ENCODE assay signal across 1 cellular context in genomic region chr6:35240838-35241801, GRCh38.
A peak's percentile ranks its signal among the peaks of the same experiment; 100 is the strongest.
TF ChIP-seq lines count a peak whose summit lies in the region.

No MANE protein-coding gene starts in this region.

TF ChIP-seq in HepG2, 621 proteins besides CTCF, POLR2A, EP300 and RAD21 (continued from another document and continues in another):
- TF ChIP-seq HBP1 (CRISPR knock-in tag; IDR thresholded peaks at IDR 0.05; ENCODE audit: low read depth) (no peak), ZKSCAN1 (IDR thresholded peaks at IDR 0.05; ENCODE audit: low read length) (no peak), WIZ (CRISPR knock-in tag; IDR thresholded peaks at IDR 0.05) (no peak), ZNF773 (CRISPR knock-in tag; IDR thresholded peaks at IDR 0.05; ENCODE audit: borderline replicate concordance) (no peak), BCL3 (CRISPR knock-in tag; IDR thresholded peaks at IDR 0.05) (no peak), KDM1A (CRISPR knock-in tag; IDR thresholded peaks at IDR 0.05) (no peak), ZBTB7B (CRISPR knock-in tag; IDR thresholded peaks at IDR 0.05) (no peak), SIX4 (CRISPR knock-in tag; IDR thresholded peaks at IDR 0.05) (no peak), ZNF337 (CRISPR knock-in tag; IDR thresholded peaks at IDR 0.05; ENCODE audit: borderline replicate concordance, low read depth) (no peak), KLF6 (CRISPR knock-in tag; IDR thresholded peaks at IDR 0.05) (no peak), JARID2 (CRISPR knock-in tag; IDR thresholded peaks at IDR 0.05; ENCODE audit: insufficient replicate concordance) (peak; percentile 81), HNRNPLL (IDR thresholded peaks at IDR 0.05; ENCODE audit: low read depth, low read length, poor library complexity, severe bottlenecking) (no peak), FOXP1 (IDR thresholded peaks at IDR 0.05) (no peak), FOXP1 (CRISPR knock-in tag; IDR thresholded peaks at IDR 0.05) (no peak), GTF3A (CRISPR knock-in tag; conservative IDR thresholded peaks at IDR 0.05) (no peak), ZNF496 (CRISPR knock-in tag; IDR thresholded peaks at IDR 0.05; ENCODE audit: insufficient replicate concordance) (no peak), KDM2A (CRISPR knock-in tag; IDR thresholded peaks at IDR 0.05; ENCODE audit: borderline replicate concordance, low read depth) (peak; percentile 72), CEBPB (IDR thresholded peaks at IDR 0.05; ENCODE audit: borderline replicate concordance, low read depth, low read length) (peak; percentile 50; the same call in 1 of the 2 replicates), PRDM15 (CRISPR knock-in tag; IDR thresholded peaks at IDR 0.05) (no peak), DMAP1 (CRISPR knock-in tag; IDR thresholded peaks at IDR 0.05) (no peak), ZSCAN21 (CRISPR knock-in tag; IDR thresholded peaks at IDR 0.05; ENCODE audit: borderline replicate concordance) (no peak; the same call in 1 of the 2 replicates), RORA (CRISPR knock-in tag; IDR thresholded peaks at IDR 0.05) (no peak), E2F1 (CRISPR knock-in tag; IDR thresholded peaks at IDR 0.05) (no peak), SRSF4 (IDR thresholded peaks at IDR 0.05; ENCODE audit: low read depth, low read length, poor library complexity, severe bottlenecking) (no peak), MXD3 (CRISPR knock-in tag; IDR thresholded peaks at IDR 0.05) (no peak), TBX2 (CRISPR knock-in tag; IDR thresholded peaks at IDR 0.05; ENCODE audit: borderline replicate concordance) (no peak), PAX8 (CRISPR knock-in tag; IDR thresholded peaks at IDR 0.05; ENCODE audit: borderline replicate concordance) (no peak), KDM5B (CRISPR knock-in tag; IDR thresholded peaks at IDR 0.05; ENCODE audit: borderline replicate concordance) (no peak), NFKBIZ (CRISPR knock-in tag; IDR thresholded peaks at IDR 0.05) (no peak), ZNF343 (CRISPR knock-in tag; IDR thresholded peaks at IDR 0.05) (no peak), FOXO1 (CRISPR knock-in tag; IDR thresholded peaks at IDR 0.05) (peak; percentile 54; the same call in 1 of the 2 replicates), MATR3 (CRISPR knock-in tag; IDR thresholded peaks at IDR 0.05) (no peak), ELK4 (CRISPR knock-in tag; IDR thresholded peaks at IDR 0.05; ENCODE audit: borderline replicate concordance) (no peak), PBX3 (CRISPR knock-in tag; IDR thresholded peaks at IDR 0.05; ENCODE audit: borderline replicate concordance) (no peak), ARHGAP35 (CRISPR knock-in tag; IDR thresholded peaks at IDR 0.05; ENCODE audit: borderline replicate concordance) (no peak; the same call in 1 of the 2 replicates)
- TF ChIP-seq, protein P1, sequence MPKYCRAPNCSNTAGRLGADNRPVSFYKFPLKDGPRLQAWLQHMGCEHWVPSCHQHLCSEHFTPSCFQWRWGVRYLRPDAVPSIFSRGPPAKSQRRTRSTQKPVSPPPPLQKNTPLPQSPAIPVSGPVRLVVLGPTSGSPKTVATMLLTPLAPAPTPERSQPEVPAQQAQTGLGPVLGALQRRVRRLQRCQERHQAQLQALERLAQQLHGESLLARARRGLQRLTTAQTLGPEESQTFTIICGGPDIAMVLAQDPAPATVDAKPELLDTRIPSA (CRISPR knock-in tag; IDR thresholded peaks at IDR 0.05; ENCODE audit: borderline replicate concordance) = no peak
- TF ChIP-seq, protein P2, sequence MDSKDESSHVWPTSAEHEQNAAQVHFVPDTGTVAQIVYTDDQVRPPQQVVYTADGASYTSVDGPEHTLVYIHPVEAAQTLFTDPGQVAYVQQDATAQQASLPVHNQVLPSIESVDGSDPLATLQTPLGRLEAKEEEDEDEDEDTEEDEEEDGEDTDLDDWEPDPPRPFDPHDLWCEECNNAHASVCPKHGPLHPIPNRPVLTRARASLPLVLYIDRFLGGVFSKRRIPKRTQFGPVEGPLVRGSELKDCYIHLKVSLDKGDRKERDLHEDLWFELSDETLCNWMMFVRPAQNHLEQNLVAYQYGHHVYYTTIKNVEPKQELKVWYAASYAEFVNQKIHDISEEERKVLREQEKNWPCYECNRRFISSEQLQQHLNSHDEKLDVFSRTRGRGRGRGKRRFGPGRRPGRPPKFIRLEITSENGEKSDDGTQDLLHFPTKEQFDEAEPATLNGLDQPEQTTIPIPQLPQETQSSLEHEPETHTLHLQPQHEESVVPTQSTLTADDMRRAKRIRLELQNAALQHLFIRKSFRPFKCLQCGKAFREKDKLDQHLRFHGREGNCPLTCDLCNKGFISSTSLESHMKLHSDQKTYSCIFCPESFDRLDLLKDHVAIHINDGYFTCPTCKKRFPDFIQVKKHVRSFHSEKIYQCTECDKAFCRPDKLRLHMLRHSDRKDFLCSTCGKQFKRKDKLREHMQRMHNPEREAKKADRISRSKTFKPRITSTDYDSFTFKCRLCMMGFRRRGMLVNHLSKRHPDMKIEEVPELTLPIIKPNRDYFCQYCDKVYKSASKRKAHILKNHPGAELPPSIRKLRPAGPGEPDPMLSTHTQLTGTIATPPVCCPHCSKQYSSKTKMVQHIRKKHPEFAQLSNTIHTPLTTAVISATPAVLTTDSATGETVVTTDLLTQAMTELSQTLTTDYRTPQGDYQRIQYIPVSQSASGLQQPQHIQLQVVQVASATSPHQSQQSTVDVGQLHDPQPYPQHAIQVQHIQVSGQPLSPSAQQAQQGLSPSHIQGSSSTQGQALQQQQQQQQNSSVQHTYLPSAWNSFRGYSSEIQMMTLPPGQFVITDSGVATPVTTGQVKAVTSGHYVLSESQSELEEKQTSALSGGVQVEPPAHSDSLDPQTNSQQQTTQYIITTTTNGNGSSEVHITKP (CRISPR knock-in tag; IDR thresholded peaks at IDR 0.05; ENCODE audit: low read depth) = no peak
- TF ChIP-seq, protein P3, sequence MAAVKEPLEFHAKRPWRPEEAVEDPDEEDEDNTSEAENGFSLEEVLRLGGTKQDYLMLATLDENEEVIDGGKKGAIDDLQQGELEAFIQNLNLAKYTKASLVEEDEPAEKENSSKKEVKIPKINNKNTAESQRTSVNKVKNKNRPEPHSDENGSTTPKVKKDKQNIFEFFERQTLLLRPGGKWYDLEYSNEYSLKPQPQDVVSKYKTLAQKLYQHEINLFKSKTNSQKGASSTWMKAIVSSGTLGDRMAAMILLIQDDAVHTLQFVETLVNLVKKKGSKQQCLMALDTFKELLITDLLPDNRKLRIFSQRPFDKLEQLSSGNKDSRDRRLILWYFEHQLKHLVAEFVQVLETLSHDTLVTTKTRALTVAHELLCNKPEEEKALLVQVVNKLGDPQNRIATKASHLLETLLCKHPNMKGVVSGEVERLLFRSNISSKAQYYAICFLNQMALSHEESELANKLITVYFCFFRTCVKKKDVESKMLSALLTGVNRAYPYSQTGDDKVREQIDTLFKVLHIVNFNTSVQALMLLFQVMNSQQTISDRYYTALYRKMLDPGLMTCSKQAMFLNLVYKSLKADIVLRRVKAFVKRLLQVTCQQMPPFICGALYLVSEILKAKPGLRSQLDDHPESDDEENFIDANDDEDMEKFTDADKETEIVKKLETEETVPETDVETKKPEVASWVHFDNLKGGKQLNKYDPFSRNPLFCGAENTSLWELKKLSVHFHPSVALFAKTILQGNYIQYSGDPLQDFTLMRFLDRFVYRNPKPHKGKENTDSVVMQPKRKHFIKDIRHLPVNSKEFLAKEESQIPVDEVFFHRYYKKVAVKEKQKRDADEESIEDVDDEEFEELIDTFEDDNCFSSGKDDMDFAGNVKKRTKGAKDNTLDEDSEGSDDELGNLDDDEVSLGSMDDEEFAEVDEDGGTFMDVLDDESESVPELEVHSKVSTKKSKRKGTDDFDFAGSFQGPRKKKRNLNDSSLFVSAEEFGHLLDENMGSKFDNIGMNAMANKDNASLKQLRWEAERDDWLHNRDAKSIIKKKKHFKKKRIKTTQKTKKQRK (IDR thresholded peaks at IDR 0.05; ENCODE audit: low read length) = no peak
- TF ChIP-seq, protein P4, sequence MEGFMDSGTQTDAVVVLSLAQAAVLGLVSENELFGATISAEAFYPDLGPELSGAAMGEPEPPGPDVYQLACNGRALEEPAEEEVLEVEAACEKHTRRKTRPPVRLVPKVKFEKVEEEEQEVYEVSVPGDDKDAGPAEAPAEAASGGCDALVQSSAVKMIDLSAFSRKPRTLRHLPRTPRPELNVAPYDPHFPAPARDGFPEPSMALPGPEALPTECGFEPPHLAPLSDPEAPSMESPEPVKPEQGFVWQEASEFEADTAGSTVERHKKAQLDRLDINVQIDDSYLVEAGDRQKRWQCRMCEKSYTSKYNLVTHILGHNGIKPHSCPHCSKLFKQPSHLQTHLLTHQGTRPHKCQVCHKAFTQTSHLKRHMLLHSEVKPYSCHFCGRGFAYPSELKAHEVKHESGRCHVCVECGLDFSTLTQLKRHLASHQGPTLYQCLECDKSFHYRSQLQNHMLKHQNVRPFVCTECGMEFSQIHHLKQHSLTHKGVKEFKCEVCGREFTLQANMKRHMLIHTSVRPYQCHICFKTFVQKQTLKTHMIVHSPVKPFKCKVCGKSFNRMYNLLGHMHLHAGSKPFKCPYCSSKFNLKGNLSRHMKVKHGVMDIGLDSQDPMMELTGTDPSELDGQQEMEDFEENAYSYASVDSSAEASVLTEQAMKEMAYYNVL (CRISPR knock-in tag; IDR thresholded peaks at IDR 0.05; ENCODE audit: borderline replicate concordance) = no peak; the same call in 1 of the 2 replicates
